19 cellular contexts compared by ENCODE assay signal in genomic region chr10:49395741-49396665, GRCh38. TPM values are rescaled to one million over a fixed set of nuclear protein-coding genes. Genes with fewer than 3 reads are reported as not detected.
DNase-seq lines count a peak whose midpoint lies in the region; ATAC-seq and TF ChIP-seq lines count a peak whose summit lies in the region.
"Had no signal": no experiment of that assay in that cellular context is flagged by ENCODE, and none has a peak within 500 bp of the region (broad histone marks: within the 10 kb centered on the region; RNA-seq: fewer than 3 reads in every experiment).

DRGX (minus strand) TSS chr10:49396089; CDS start chr10:49395440, 649 bp downstream.

- no peak within 1 kb of the TSS for H2BK5ac ChIP-seq in mesenchymal stem cell (ENCODE audit: low read depth, low read length, poor library complexity, severe bottlenecking)

- no peaks in the 10 kb centered on the region for H3K79me1 ChIP-seq in mesenchymal stem cell (replicated peaks; ENCODE audit: low read length, poor library complexity, severe bottlenecking)

- no peaks in the 10 kb centered on the region; the same call in 1 of the 2 replicates for H3K4me1 ChIP-seq in Panc1 (ENCODE audit: control insufficient read depth, insufficient read depth, low read length)
- H3K4me1 ChIP-seq in iPS-18a (ENCODE audit: control insufficient read depth, low read depth, low read length), result peaks cover 17% of the 10 kb centered on the region
- no peaks in the 10 kb centered on the region for H3K4me1 ChIP-seq in smooth muscle cell (ENCODE audit: low read depth)
- peaks cover 20% of the 10 kb centered on the region for H3K4me1 ChIP-seq in mesenchymal stem cell (ENCODE audit: control insufficient read depth, insufficient read depth, low read depth, low read length)

- DNase-seq in NCI-H748 (lab: John Stamatoyannopoulos, UW; ENCODE audit: unreplicated experiment) (peak; percentile 37), NCI-H748 treated with DMSO at 0.1 percent for 48 hours (lab: John Stamatoyannopoulos, UW) (no peak), Panc1 (ENCODE audit: low read depth, low spot score) (no peak), smooth muscle cell (lab: John Stamatoyannopoulos, UW; ENCODE audit: unreplicated experiment) (no peak), mesenchymal stem cell (no peak), NCI-H2196 (lab: John Stamatoyannopoulos, UW; ENCODE audit: unreplicated experiment) (no peak), 8988T (no peak)
- DNase-seq: activated CD4-positive, CD25-positive, alpha-beta regulatory T cell treated with anti-CD3 and anti-CD28 coated beads, Interleukin-2, amount 50 U/mL, for 72 hours; activated T-cell treated with anti-CD3 and anti-CD28 coated beads, Interleukin-2, amount 50 U/mL, for 1 hour; anterior cingulate cortex; DND-41; effector CD4-positive, alpha-beta T cell; gastrocnemius medialis; HCEC 1CT; left colon; NCI-H1436 treated with DMSO at 0.1 percent for 48 hours; stimulated activated CD8-positive, alpha-beta memory T cell treated with anti-CD3 and anti-CD28 coated beads, Interleukin-4, amount 100 ng/mL, for 48 hours had no signal

- H3K9ac ChIP-seq in iPS-18a (ENCODE audit: low read length) (no peak within 1 kb of the TSS), smooth muscle cell (ENCODE audit: low read depth) (no peak within 1 kb of the TSS), mesenchymal stem cell (ENCODE audit: low read length) (no peak within 1 kb of the TSS)

- CTCF ChIA-PET in Panc1 (lab: Charles Lee), result interaction anchor here (1.8 kb wide), 1 partner anchor 12 kb away, joined by 4 read pairs; no protein-coding TSS in a partner anchor

- H3K4me2 ChIP-seq in smooth muscle cell (peak within 1 kb of the TSS; percentile 49), mesenchymal stem cell (ENCODE audit: low read length, poor library complexity, severe bottlenecking) (no peak within 1 kb of the TSS)

- H2BK120ac ChIP-seq in mesenchymal stem cell (ENCODE audit: low read depth, low read length), result no peak within 1 kb of the TSS

- H3K23ac ChIP-seq in mesenchymal stem cell (ENCODE audit: low read length in 2 of 2), result no peak within 1 kb of the TSS

- no peak within 1 kb of the TSS for H2AK5ac ChIP-seq in mesenchymal stem cell (ENCODE audit: low read length, severe bottlenecking)

- H4K20me1 ChIP-seq in smooth muscle cell (ENCODE audit: low read depth), result no peaks in the 10 kb centered on the region

- peak; percentile 40 for ATAC-seq in Panc1
- ATAC-seq: gastrocnemius medialis had no signal

- POLR2A ChIA-PET in Panc1 (lab: Charles Lee), result no interaction called here

- H3F3A ChIP-seq in smooth muscle cell (ENCODE audit: low read depth), result no peaks in the 10 kb centered on the region

- no peak within 1 kb of the TSS for H3K4ac ChIP-seq in mesenchymal stem cell (ENCODE audit: low read depth in 1 of 2, low read length in 2 of 2)

- in situ Hi-C loops in Panc1 (cut with HindIII; ENCODE audit: low pct_unique_long_range_greater_than_20kb, low sequenced_read_pairs), result no loop called here

- no TSS peak for BruUV-seq in Panc1 (replicated peaks; lab: Mats Ljungman, UMichigan)

- H3K36me3 ChIP-seq in Panc1 (ENCODE audit: control insufficient read depth, insufficient read depth, low read length), result no peaks in the 10 kb centered on the region
- H3K36me3 ChIP-seq in iPS-18a (ENCODE audit: control insufficient read depth, low read depth, low read length), result no peaks in the 10 kb centered on the region
- H3K36me3 ChIP-seq in smooth muscle cell (ENCODE audit: low read depth), result no peaks in the 10 kb centered on the region
- H3K36me3 ChIP-seq in mesenchymal stem cell (ENCODE audit: control insufficient read depth in 1 of 2, insufficient read depth in 2 of 2, low read depth in 1 of 2, low read length in 2 of 2), result no peaks in the 10 kb centered on the region
- H3K36me3 ChIP-seq: gastrocnemius medialis had no signal

- no peak within 1 kb of the TSS for H3K18ac ChIP-seq in mesenchymal stem cell (ENCODE audit: low read depth in 1 of 2, low read length in 2 of 2)

- intact Hi-C loops in Panc1 (cut with micrococcal nuclease; ENCODE audit: unreplicated experiment), result loop anchor here (10.0 kb wide), 1 partner anchor 411 kb away; no protein-coding TSS in a partner anchor

- H3K4me3 ChIP-seq in Panc1 (ENCODE audit: low read depth in 2 of 2, low read length in 2 of 2), result peak within 1 kb of the TSS; percentile 26 to 30
- peak within 1 kb of the TSS; percentile 68 for H3K4me3 ChIP-seq in iPS-18a (ENCODE audit: low read length)
- H3K4me3 ChIP-seq in smooth muscle cell, result no peak within 1 kb of the TSS
- no peak within 1 kb of the TSS for H3K4me3 ChIP-seq in mesenchymal stem cell (ENCODE audit: insufficient read depth in 1 of 2, low read depth in 1 of 2, low read length in 2 of 2)

- TF ChIP-seq CTCF in Panc1 (IDR thresholded peaks at IDR 0.05) (no peak), smooth muscle cell (IDR thresholded peaks at IDR 0.05; ENCODE audit: borderline replicate concordance, insufficient read depth, poor library complexity, severe bottlenecking) (no peak)

- H4K8ac ChIP-seq in mesenchymal stem cell (ENCODE audit: low read length), result no peak within 1 kb of the TSS

- H3K27me3 ChIP-seq in Panc1 (ENCODE audit: control insufficient read depth, insufficient read depth, low read length) (peaks cover 51% of the 10 kb centered on the region), iPS-18a (ENCODE audit: control insufficient read depth, insufficient read depth, low read length) (peaks cover 100% of the 10 kb centered on the region), smooth muscle cell (ENCODE audit: low read depth) (peaks cover 100% of the 10 kb centered on the region), mesenchymal stem cell (ENCODE audit: control insufficient read depth in 1 of 2, insufficient read depth in 1 of 2, low read length in 2 of 2) (peaks cover 83 to 99% of the 10 kb centered on the region in 2 experiments)

- no peak within 1 kb of the TSS for H3K27ac ChIP-seq in Panc1 (ENCODE audit: low read length)
- no peak within 1 kb of the TSS for H3K27ac ChIP-seq in iPS-18a (ENCODE audit: low read length)
- no peak within 1 kb of the TSS for H3K27ac ChIP-seq in smooth muscle cell (ENCODE audit: low read depth)
- H3K27ac ChIP-seq in mesenchymal stem cell (ENCODE audit: low read length, poor library complexity, severe bottlenecking), result no peak within 1 kb of the TSS
- H3K27ac ChIP-seq: gastrocnemius medialis had no signal

- no peaks in the 10 kb centered on the region for H3K79me2 ChIP-seq in smooth muscle cell (ENCODE audit: low read depth)

- no peak within 1 kb of the TSS for H2BK12ac ChIP-seq in mesenchymal stem cell (ENCODE audit: low read length in 2 of 2)

- H2BK15ac ChIP-seq in mesenchymal stem cell (ENCODE audit: low read depth, poor library complexity, severe bottlenecking), result no peak within 1 kb of the TSS

- no peak within 1 kb of the TSS for H4K91ac ChIP-seq in mesenchymal stem cell (ENCODE audit: low read length)

- WGBS in smooth muscle cell (ENCODE audit: low lambda C conversion rate), result 3% methylated on average over 63 of the region's 63 CpGs
- WGBS in mesenchymal stem cell, result 2% methylated on average over 63 of the region's 63 CpGs

- H3K14ac ChIP-seq in mesenchymal stem cell (ENCODE audit: low read length in 2 of 2), result no peak within 1 kb of the TSS

- H3K9me3 ChIP-seq in Panc1 (ENCODE audit: control insufficient read depth, insufficient read depth, low read depth, low read length), result no peaks in the 10 kb centered on the region
- H3K9me3 ChIP-seq in iPS-18a (ENCODE audit: control insufficient read depth, low read depth, low read length), result no peaks in the 10 kb centered on the region
- no peaks in the 10 kb centered on the region for H3K9me3 ChIP-seq in smooth muscle cell (replicated peaks; ENCODE audit: low read depth)
- H3K9me3 ChIP-seq in mesenchymal stem cell (ENCODE audit: control insufficient read depth, low read length), result no peaks in the 10 kb centered on the region
- H3K9me3 ChIP-seq: gastrocnemius medialis had no signal

- H2AFZ ChIP-seq in smooth muscle cell (ENCODE audit: low read depth) (no peak within 1 kb of the TSS), mesenchymal stem cell (ENCODE audit: low read depth, low read length) (no peak within 1 kb of the TSS)

RNA-seq across cellular contexts. Expression of gene DRGX, which starts in this region (rescaled TPM):
- total RNA-seq in Panc1 (2021; ENCODE audit: unreplicated experiment) (0.15 TPM), smooth muscle cell (not detected in 2 replicates)
- not detected for polyA plus RNA-seq in Panc1 (2012; ENCODE audit: insufficient read length)
- polyA plus RNA-seq in smooth muscle cell, result not detected in 2 replicates
- not detected for polyA plus RNA-seq in mesenchymal stem cell (2013, experiment 1 of 2)
- polyA plus RNA-seq in mesenchymal stem cell (2013, experiment 2 of 2), result not detected
- total RNA-seq: gastrocnemius medialis had no signal
- polyA plus RNA-seq: AG04450 had no signal

Comparison
In these comparisons a context has a peak if more than half of its experiments do, and no peak if none do; other contexts are left out.
1. Peak in ATAC-seq and H3K4me3 ChIP-seq in Panc1; RNA of the gene not detected or under 1 TPM.